Comparison of ENCODE assay signal across 9 cellular contexts in the genomic region with DNA sequence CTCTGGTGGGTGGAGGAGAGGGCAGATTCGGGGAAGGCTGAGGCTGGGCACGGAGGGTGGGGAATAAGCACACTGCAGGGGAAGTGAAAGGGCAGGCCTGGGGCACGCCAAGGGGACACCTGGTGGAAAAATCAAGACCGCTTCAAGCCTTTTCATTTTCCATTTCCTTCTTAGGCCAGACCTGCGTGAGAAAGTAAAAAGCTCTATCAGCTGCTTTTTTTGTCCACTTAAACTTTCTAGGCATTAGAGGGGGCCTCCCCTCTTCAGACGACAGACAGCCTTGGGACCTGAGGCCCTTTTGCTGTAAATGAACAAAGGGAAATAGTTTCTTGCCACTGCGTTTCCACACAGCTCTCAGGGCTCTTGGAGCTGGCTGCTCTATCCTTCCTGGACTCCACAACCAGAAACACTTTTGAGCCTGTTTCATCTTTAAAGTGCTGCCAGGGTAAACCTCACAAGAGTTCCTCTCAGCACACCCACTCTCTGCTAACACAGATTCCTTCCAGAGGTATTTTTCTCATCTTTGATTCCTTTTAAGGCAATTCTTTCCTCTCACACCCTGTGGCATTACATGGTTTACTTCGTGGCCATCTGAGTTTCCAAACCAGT. TPM values are rescaled to one million over a fixed set of nuclear protein-coding genes. Genes with fewer than 3 reads are reported as not detected.
A peak's percentile ranks its signal among the peaks of the same experiment; 100 is the strongest.
DNase-seq lines count a peak whose midpoint lies in the region; ATAC-seq and TF ChIP-seq lines count a peak whose summit lies in the region.
"Had no signal": no experiment of that assay in that cellular context is flagged by ENCODE, and none has a peak within 500 bp of the region (broad histone marks: within the 10 kb centered on the region; RNA-seq: fewer than 3 reads in every experiment).

No MANE protein-coding gene starts in this region.

- TF ChIP-seq POLR2A in ovary (IDR thresholded peaks at IDR 0.05): no peak

- intact Hi-C loops in CD4-positive, alpha-beta memory T cell (cut with micrococcal nuclease): no loop called here
- intact Hi-C loops in dorsolateral prefrontal cortex (cut with DNase I) (no loop called here), ovary (cut with DNase I) (no loop called here)

- peaks cover 0 to 13% (median 3%) of the 10 kb centered on the region in 4 donors for H3K4me1 Mint-ChIP-seq in CD4-positive, alpha-beta memory T cell
- H3K4me1 Mint-ChIP-seq in osteocyte (ENCODE audit: unreplicated experiment): peaks cover 27% of the 10 kb centered on the region

- no peak for TF ChIP-seq EP300 in ovary (IDR thresholded peaks at IDR 0.05)

- no peaks in the 10 kb centered on the region for H3K27me3 ChIP-seq in CD4-positive, alpha-beta memory T cell (ENCODE audit: insufficient read depth, low read length)
- H3K27me3 ChIP-seq in dorsolateral prefrontal cortex (no peaks in the 10 kb centered on the region), WERI-Rb-1 (ENCODE audit: insufficient read depth, low read depth, severe bottlenecking) (no peaks in the 10 kb centered on the region), ovary (no peaks in the 10 kb centered on the region)

- no peak for DNase-seq in CD4-positive, alpha-beta memory T cell
- DNase-seq in dorsolateral prefrontal cortex (peak in 1 of 10 donors; percentile 30), mesenteric fat pad (ENCODE audit: low spot score) (no peak), osteocyte (ENCODE audit: extremely low spot score, unreplicated experiment) (no peak), WERI-Rb-1 (no peak), ovary (no peak)
- DNase-seq: activated naive CD4-positive, alpha-beta T cell had no signal

- TF ChIP-seq CTCF in dorsolateral prefrontal cortex (IDR thresholded peaks at IDR 0.05 in 54 of 56, conservative IDR thresholded peaks at IDR 0.05 in 2 of 56; ENCODE audit: low read depth in 1 of 56, partially characterized antibody in 56 of 56) (no peak), osteocyte (IDR thresholded peaks at IDR 0.05) (no peak), WERI-Rb-1 (IDR thresholded peaks at IDR 0.05; ENCODE audit: low read depth, low read length) (no peak), ovary (IDR thresholded peaks at IDR 0.05) (no peak)

- peaks cover 38 to 71% of the 10 kb centered on the region in 2 donors for H3K36me3 Mint-ChIP-seq in CD4-positive, alpha-beta memory T cell
- H3K36me3 Mint-ChIP-seq in osteocyte (ENCODE audit: unreplicated experiment): peaks cover 34% of the 10 kb centered on the region

- 63 to 67% (median 65%) methylated on average over 8 of the region's 8 CpGs for WGBS in ovary, 3 donors

- H3K9me3 ChIP-seq in CD4-positive, alpha-beta memory T cell (ENCODE audit: control insufficient read depth in 1 of 2, low read length in 2 of 2): no peaks in the 10 kb centered on the region
- H3K9me3 ChIP-seq in WERI-Rb-1 (ENCODE audit: severe bottlenecking) (no peaks in the 10 kb centered on the region), ovary (no peaks in the 10 kb centered on the region)

- H3K4me3 ChIP-seq in CD4-positive, alpha-beta memory T cell (ENCODE audit: low read length in 2 of 2): no peak overlapping the region
- H3K4me3 ChIP-seq in dorsolateral prefrontal cortex (no peak overlapping the region), WERI-Rb-1 (ENCODE audit: low read depth, low read length) (no peak overlapping the region), ovary (no peak overlapping the region)

- CTCF ChIA-PET in CD4-positive, alpha-beta memory T cell (lab: Charles Lee; ENCODE audit: partially characterized antibody): interaction anchor here (2.4 kb wide), 1 partner anchor 8 kb away, joined by 11 read pairs; no protein-coding TSS in a partner anchor

- no peaks in the 10 kb centered on the region for H3K9me3 Mint-ChIP-seq in CD4-positive, alpha-beta memory T cell
- H3K9me3 Mint-ChIP-seq in osteocyte (ENCODE audit: unreplicated experiment): no peaks in the 10 kb centered on the region

- no peaks in the 10 kb centered on the region for H3K27me3 Mint-ChIP-seq in CD4-positive, alpha-beta memory T cell
- no peaks in the 10 kb centered on the region for H3K27me3 Mint-ChIP-seq in osteocyte (ENCODE audit: unreplicated experiment)

- peaks cover 65% of the 10 kb centered on the region for H3K36me3 ChIP-seq in CD4-positive, alpha-beta memory T cell (ENCODE audit: insufficient read depth, low read length)
- H3K36me3 ChIP-seq in WERI-Rb-1 (peaks cover 72% of the 10 kb centered on the region), ovary (no peaks in the 10 kb centered on the region)

- POLR2A ChIA-PET in CD4-positive, alpha-beta memory T cell (lab: Charles Lee; ENCODE audit: partially characterized antibody): no interaction called here

- no peaks in the 10 kb centered on the region for H3K4me1 ChIP-seq in CD4-positive, alpha-beta memory T cell (ENCODE audit: insufficient read depth, low read length)
- H3K4me1 ChIP-seq in ovary (ENCODE audit: insufficient read depth): no peaks in the 10 kb centered on the region

- ATAC-seq in GM19452 (IDR thresholded peaks at IDR 0.05; ENCODE audit: unreplicated experiment): peak; percentile 61
- peak; percentile 79 for ATAC-seq in HG03432 (IDR thresholded peaks at IDR 0.05; ENCODE audit: unreplicated experiment)

- H3K4me3 Mint-ChIP-seq in CD4-positive, alpha-beta memory T cell: no peak overlapping the region
- H3K4me3 Mint-ChIP-seq in osteocyte (ENCODE audit: unreplicated experiment): no peak overlapping the region

- no peak overlapping the region for H3K27ac ChIP-seq in CD4-positive, alpha-beta memory T cell (ENCODE audit: low read depth, low read length)
- H3K27ac ChIP-seq in dorsolateral prefrontal cortex: peak overlapping the region in 56 of 59 donors; percentile 24 to 92 (median 76)
- no peak overlapping the region for H3K27ac ChIP-seq in WERI-Rb-1
- H3K27ac ChIP-seq in ovary: no peak overlapping the region

- H3K27ac Mint-ChIP-seq in CD4-positive, alpha-beta memory T cell: peak overlapping the region in 6 of 7 donors; percentile 32 to 82 (median 74)
- H3K27ac Mint-ChIP-seq in osteocyte (ENCODE audit: unreplicated experiment): no peak overlapping the region

RNA-seq across cellular contexts. Expression of gene SERPIND1, which starts 25.0 kb away (rescaled TPM):
- not detected for total RNA-seq in CD4-positive, alpha-beta memory T cell
- polyA plus RNA-seq in CD4-positive, alpha-beta memory T cell: under 1 TPM; 0.07 to 0.29 TPM
- total RNA-seq in dorsolateral prefrontal cortex: 1 to 10 TPM in 26 of 120 experiments, under 1 TPM in 70, not detected in 24; 0.11 to 4.7 (median 0.61) TPM
- total RNA-seq in mesenteric fat pad: 0.35 TPM
- not detected in 2 replicates for total RNA-seq in osteocyte
- total RNA-seq in ovary: 1 to 10 TPM in 3 of 7 donors, under 1 TPM in 4; 0.22 to 2.2 (median 0.61) TPM
- 1 to 10 TPM; 1.1 to 5.0 TPM for polyA plus RNA-seq in ovary

Comparison
In these comparisons a context has a peak if more than half of its experiments do, and no peak if none do; other contexts are left out.
1. H3K27ac ChIP-seq: peak in dorsolateral prefrontal cortex (56 of 59); none in CD4-positive, alpha-beta memory T cell (single experiment), WERI-Rb-1 (single experiment) and ovary (0 of 2).